ENCODE assay signal across 1 cellular context in the genomic region with DNA sequence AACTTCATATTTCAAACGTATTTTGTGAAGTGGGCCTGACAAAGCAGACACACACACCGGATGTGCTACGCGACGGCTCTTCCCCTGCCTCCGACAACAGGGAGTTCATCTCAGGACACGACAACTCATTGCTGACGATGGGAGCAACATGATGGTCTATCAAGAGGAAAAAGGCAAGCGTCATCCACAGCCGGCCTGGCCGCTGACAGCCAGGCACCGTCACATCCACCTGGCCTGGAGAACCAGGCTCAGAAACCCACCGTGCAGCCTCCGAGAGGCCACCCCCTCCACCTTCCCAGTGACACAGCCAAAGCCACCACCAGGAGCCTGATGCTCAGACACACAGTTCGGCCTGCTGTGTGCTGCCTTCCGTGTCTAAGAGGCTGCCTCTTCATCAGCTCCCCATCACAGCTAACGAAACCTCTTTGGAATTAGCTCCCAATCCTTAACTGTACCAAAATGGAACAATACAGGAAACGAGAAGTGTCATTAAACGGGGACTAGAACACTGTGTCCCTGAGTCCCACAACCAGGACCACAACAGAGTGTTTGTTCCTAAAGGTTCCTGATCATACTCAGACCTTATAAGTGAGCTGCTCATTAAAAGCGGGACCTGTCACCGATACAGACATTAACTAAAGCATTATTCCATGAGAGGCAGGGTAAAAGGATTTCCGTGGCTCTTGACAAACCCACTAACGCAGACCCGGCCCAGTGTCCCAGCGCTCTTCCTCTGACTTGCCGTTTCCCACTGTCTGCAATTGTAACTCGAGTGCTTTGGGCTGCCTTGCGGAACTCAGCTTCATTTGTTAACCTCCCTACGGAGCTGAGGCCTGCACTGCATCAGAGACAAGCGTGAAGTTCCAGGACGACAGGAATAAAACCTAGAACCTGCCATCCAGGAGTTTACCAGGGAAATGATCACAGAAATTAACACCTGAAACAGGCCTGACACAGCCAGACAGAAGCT.
TF ChIP-seq lines count a peak whose summit lies in the region.

No MANE protein-coding gene starts in this region.

TF ChIP-seq in WTC11, 78 proteins besides CTCF, POLR2A, EP300 and RAD21 (continued from another document):
- TF ChIP-seq, protein P1, sequence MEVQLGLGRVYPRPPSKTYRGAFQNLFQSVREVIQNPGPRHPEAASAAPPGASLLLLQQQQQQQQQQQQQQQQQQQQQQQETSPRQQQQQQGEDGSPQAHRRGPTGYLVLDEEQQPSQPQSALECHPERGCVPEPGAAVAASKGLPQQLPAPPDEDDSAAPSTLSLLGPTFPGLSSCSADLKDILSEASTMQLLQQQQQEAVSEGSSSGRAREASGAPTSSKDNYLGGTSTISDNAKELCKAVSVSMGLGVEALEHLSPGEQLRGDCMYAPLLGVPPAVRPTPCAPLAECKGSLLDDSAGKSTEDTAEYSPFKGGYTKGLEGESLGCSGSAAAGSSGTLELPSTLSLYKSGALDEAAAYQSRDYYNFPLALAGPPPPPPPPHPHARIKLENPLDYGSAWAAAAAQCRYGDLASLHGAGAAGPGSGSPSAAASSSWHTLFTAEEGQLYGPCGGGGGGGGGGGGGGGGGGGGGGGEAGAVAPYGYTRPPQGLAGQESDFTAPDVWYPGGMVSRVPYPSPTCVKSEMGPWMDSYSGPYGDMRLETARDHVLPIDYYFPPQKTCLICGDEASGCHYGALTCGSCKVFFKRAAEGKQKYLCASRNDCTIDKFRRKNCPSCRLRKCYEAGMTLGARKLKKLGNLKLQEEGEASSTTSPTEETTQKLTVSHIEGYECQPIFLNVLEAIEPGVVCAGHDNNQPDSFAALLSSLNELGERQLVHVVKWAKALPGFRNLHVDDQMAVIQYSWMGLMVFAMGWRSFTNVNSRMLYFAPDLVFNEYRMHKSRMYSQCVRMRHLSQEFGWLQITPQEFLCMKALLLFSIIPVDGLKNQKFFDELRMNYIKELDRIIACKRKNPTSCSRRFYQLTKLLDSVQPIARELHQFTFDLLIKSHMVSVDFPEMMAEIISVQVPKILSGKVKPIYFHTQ (CRISPR knock-in tag; IDR thresholded peaks at IDR 0.05): no peak
- TF ChIP-seq, protein P2, sequence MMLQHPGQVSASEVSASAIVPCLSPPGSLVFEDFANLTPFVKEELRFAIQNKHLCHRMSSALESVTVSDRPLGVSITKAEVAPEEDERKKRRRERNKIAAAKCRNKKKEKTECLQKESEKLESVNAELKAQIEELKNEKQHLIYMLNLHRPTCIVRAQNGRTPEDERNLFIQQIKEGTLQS (CRISPR knock-in tag; conservative IDR thresholded peaks at IDR 0.05): no peak
- TF ChIP-seq, protein P3, sequence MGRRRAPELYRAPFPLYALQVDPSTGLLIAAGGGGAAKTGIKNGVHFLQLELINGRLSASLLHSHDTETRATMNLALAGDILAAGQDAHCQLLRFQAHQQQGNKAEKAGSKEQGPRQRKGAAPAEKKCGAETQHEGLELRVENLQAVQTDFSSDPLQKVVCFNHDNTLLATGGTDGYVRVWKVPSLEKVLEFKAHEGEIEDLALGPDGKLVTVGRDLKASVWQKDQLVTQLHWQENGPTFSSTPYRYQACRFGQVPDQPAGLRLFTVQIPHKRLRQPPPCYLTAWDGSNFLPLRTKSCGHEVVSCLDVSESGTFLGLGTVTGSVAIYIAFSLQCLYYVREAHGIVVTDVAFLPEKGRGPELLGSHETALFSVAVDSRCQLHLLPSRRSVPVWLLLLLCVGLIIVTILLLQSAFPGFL (CRISPR knock-in tag; IDR thresholded peaks at IDR 0.05; ENCODE audit: borderline replicate concordance): no peak
- TF ChIP-seq OVOL2 (CRISPR knock-in tag; IDR thresholded peaks at IDR 0.05; ENCODE audit: borderline replicate concordance) (no peak), NR3C1 (CRISPR knock-in tag; conservative IDR thresholded peaks at IDR 0.05; ENCODE audit: low read depth) (no peak)
TF ChIP-seq in WTC11: peak in this region for 0.
